ENCODE assay signal across 15 cellular contexts in genomic region chr17:82845163-82845807, GRCh38. TPM values are rescaled to one million over a fixed set of nuclear protein-coding genes. Genes with fewer than 3 reads are reported as not detected.
A peak's percentile ranks its signal among the peaks of the same experiment; 100 is the strongest.
DNase-seq lines count a peak whose midpoint lies in the region; ATAC-seq and TF ChIP-seq lines count a peak whose summit lies in the region.
"Had no signal": no experiment of that assay in that cellular context is flagged by ENCODE, and none has a peak within 500 bp of the region (broad histone marks: within the 10 kb centered on the region; RNA-seq: fewer than 3 reads in every experiment).

No MANE protein-coding gene starts in this region.

- no peaks in the 10 kb centered on the region for H3K9me3 Mint-ChIP-seq in activated CD4-positive, alpha-beta memory T cell treated with anti-CD3 and anti-CD28 coated beads, Interleukin-2, amount 10 ng/mL, durations not matched to agents 7 days and 5 days
- H3K9me3 Mint-ChIP-seq: activated naive CD4-positive, alpha-beta T cell treated with anti-CD3 and anti-CD28 coated beads, Interleukin-2, amount 50 U/mL, for 72 hours had no signal

- no peak overlapping the region for H4K5ac ChIP-seq in IMR-90 (ENCODE audit: low read depth, low read length)

- peak overlapping the region; percentile 3 for H2AK9ac ChIP-seq in IMR-90 (replicated peaks; ENCODE audit: low read depth, low read length, poor library complexity)

- no peak overlapping the region for H2BK20ac ChIP-seq in IMR-90 (ENCODE audit: low read depth, low read length)

- dilution Hi-C loops in IMR-90 (cut with HindIII; ENCODE audit: low sequenced_read_pairs, unreplicated experiment), result no loop called here

- H3K9me3 ChIP-seq in IMR-90 (ENCODE audit: control insufficient read depth, insufficient read depth, low read length), result no peaks in the 10 kb centered on the region
- H3K9me3 ChIP-seq in psoas muscle, result no peaks in the 10 kb centered on the region
- H3K9me3 ChIP-seq: neutrophil had no signal

- WGBS in IMR-90 (ENCODE audit: extremely low coverage in 2 of 2, insufficient read length in 1 of 2), 2 experiments, result 76% methylated on average over 18 of the region's 24 CpGs; no CpG with 5 or more reads in 1 of the 2 experiments
- WGBS in psoas muscle, 3 donors, result 66 to 74% (median 71%) methylated on average over 21 to 24 of the region's 24 CpGs

- H3K4ac ChIP-seq in IMR-90 (ENCODE audit: low read depth, low read length), result no peak overlapping the region

- DNase-seq in IMR-90 (no peak), dermis blood vessel endothelial cell (peak; percentile 93), left kidney (ENCODE audit: low read depth, low spot score) (peak; percentile 59), psoas muscle (peak; percentile 55 to 74), NCI-H1417 (lab: John Stamatoyannopoulos, UW) (no peak), NCI-H2171 (lab: John Stamatoyannopoulos, UW) (no peak), mesenteric fat pad (ENCODE audit: low spot score) (no peak)
- DNase-seq in activated CD4-positive, alpha-beta memory T cell treated with anti-CD3 and anti-CD28 coated beads, Interleukin-2, amount 10 ng/mL, durations not matched to agents 7 days and 5 days, result no peak
- DNase-seq: glutamatergic neuron; NCI-H1105 treated with DMSO at 0.1 percent for 48 hours; NCI-H524 treated with DMSO at 0.1 percent for 48 hours; stimulated activated CD4-positive, alpha-beta T cell treated with anti-CD3 and anti-CD28 coated beads, Interleukin-1b, Interleukin-23, amount 100 ng/mL, for 48 hours had no signal

- CTCF ChIA-PET in IMR-90 (lab: Yijun Ruan, JAX), result interaction anchor here (1.5 kb wide), 1 partner anchor 10 kb away, joined by 7 read pairs; no protein-coding TSS in a partner anchor
- CTCF ChIA-PET in activated CD4-positive, alpha-beta memory T cell treated with anti-CD3 and anti-CD28 coated beads, Interleukin-2, amount 10 ng/mL, durations not matched to agents 7 days and 5 days (lab: Charles Lee), result interaction anchor here (1.4 kb wide), 1 partner anchor 63 kb away, joined by 3 read pairs; no protein-coding TSS in a partner anchor

- no peak overlapping the region for H2BK120ac ChIP-seq in IMR-90 (ENCODE audit: low read depth, low read length)

- H3K9ac ChIP-seq in IMR-90 (ENCODE audit: low read depth, low read length), result no peak overlapping the region

- H3K9me1 ChIP-seq in IMR-90 (ENCODE audit: insufficient read depth, low read length), result peaks cover 3% of the 10 kb centered on the region; the same call in 1 of the 2 replicates

- H3K27ac ChIP-seq in IMR-90 (ENCODE audit: insufficient read depth, low read length), result no peak overlapping the region
- H3K27ac ChIP-seq in psoas muscle, result peak overlapping the region; percentile 16
- H3K27ac ChIP-seq: neutrophil had no signal

- no peaks in the 10 kb centered on the region; the same call in 1 of the 2 replicates for H4K20me1 ChIP-seq in IMR-90 (ENCODE audit: insufficient read depth, low read length)

- peaks cover 3% of the 10 kb centered on the region for H3K36me3 Mint-ChIP-seq in activated CD4-positive, alpha-beta memory T cell treated with anti-CD3 and anti-CD28 coated beads, Interleukin-2, amount 10 ng/mL, durations not matched to agents 7 days and 5 days (ENCODE audit: low read depth)

- no peak for TF ChIP-seq CTCF in IMR-90 (conservative IDR thresholded peaks at IDR 0.05; ENCODE audit: low read depth, low read length)
- no peak for TF ChIP-seq CTCF in psoas muscle (IDR thresholded peaks at IDR 0.05)

- no peak for TF ChIP-seq POLR2A in IMR-90 (IDR thresholded peaks at IDR 0.05; ENCODE audit: low read depth, low read length)

- no peak overlapping the region for H2AK5ac ChIP-seq in IMR-90 (ENCODE audit: low read depth, low read length)

- H2BK15ac ChIP-seq in IMR-90 (ENCODE audit: low read depth, low read length), result no peak overlapping the region

- H3K79me1 ChIP-seq in IMR-90 (ENCODE audit: low read depth in 1 of 2, low read length in 2 of 2), result peaks cover 0 to 14% of the 10 kb centered on the region in 2 experiments; a peak in 2 of 4 replicates

- no peak overlapping the region for H3K4me3 ChIP-seq in IMR-90 (ENCODE audit: insufficient read depth, low read depth, low read length)
- peak overlapping the region; percentile 51 for H3K4me3 ChIP-seq in psoas muscle

- H3K4me1 Mint-ChIP-seq in activated CD4-positive, alpha-beta memory T cell treated with anti-CD3 and anti-CD28 coated beads, Interleukin-2, amount 10 ng/mL, durations not matched to agents 7 days and 5 days, result peaks cover 14% of the 10 kb centered on the region

- no peak overlapping the region for H3K56ac ChIP-seq in IMR-90 (ENCODE audit: extremely low read depth, insufficient read depth, low read length)

- H3K27me3 Mint-ChIP-seq in activated CD4-positive, alpha-beta memory T cell treated with anti-CD3 and anti-CD28 coated beads, Interleukin-2, amount 10 ng/mL, durations not matched to agents 7 days and 5 days, result no peaks in the 10 kb centered on the region

- H3K14ac ChIP-seq in IMR-90 (replicated peaks; ENCODE audit: low read depth, low read length), result no peak overlapping the region

- H2AFZ ChIP-seq in IMR-90 (replicated peaks; ENCODE audit: low read length, poor library complexity), result no peak overlapping the region

- H3K27me3 ChIP-seq in IMR-90 (ENCODE audit: control insufficient read depth, insufficient read depth, low read length), result no peaks in the 10 kb centered on the region
- no peaks in the 10 kb centered on the region for H3K27me3 ChIP-seq in psoas muscle (ENCODE audit: insufficient read depth in 3 of 3, low read length in 2 of 3)
- H3K27me3 ChIP-seq: neutrophil had no signal

- intact Hi-C loops in IMR-90 (cut with micrococcal nuclease), result no loop called here
- intact Hi-C loops in psoas muscle (cut with DNase I), result loop anchor here in 1 of 2 donors (5.0 kb wide), 1 partner anchor 62 kb away; no protein-coding TSS in a partner anchor

- no peak overlapping the region for H3K18ac ChIP-seq in IMR-90 (ENCODE audit: low read depth, low read length)

- in situ Hi-C loops in IMR-90 (cut with MboI; ENCODE audit: low sequenced_read_pairs), result no loop called here

- TF ChIP-seq RAD21 in IMR-90 (IDR thresholded peaks at IDR 0.05; ENCODE audit: low read length), result no peak

- no peak overlapping the region for H3K4me3 Mint-ChIP-seq in activated CD4-positive, alpha-beta memory T cell treated with anti-CD3 and anti-CD28 coated beads, Interleukin-2, amount 10 ng/mL, durations not matched to agents 7 days and 5 days
- H3K4me3 Mint-ChIP-seq: IgD-negative memory B cell had no signal

- H3K36me3 ChIP-seq in IMR-90 (ENCODE audit: control insufficient read depth, insufficient read depth, low read length) (0 out of 2 replicates have a peak, but pooled peaks cover 3% of the 10 kb centered on the region), psoas muscle (ENCODE audit: insufficient read depth in 1 of 2, low read depth in 1 of 2) (no peaks in the 10 kb centered on the region)
- H3K36me3 ChIP-seq: neutrophil had no signal

- no peak overlapping the region for H4K91ac ChIP-seq in IMR-90 (ENCODE audit: insufficient read depth, low read depth, low read length)

- H3K4me1 ChIP-seq in IMR-90 (ENCODE audit: control insufficient read depth, insufficient read depth, low read length) (no peaks in the 10 kb centered on the region), psoas muscle (no peaks in the 10 kb centered on the region)

- H3K27ac Mint-ChIP-seq in activated CD4-positive, alpha-beta memory T cell treated with anti-CD3 and anti-CD28 coated beads, Interleukin-2, amount 10 ng/mL, durations not matched to agents 7 days and 5 days, result no peak overlapping the region
- H3K27ac Mint-ChIP-seq: IgD-negative memory B cell had no signal

- no peak overlapping the region for H3K4me2 ChIP-seq in IMR-90 (ENCODE audit: low read depth, low read length)

- no peak overlapping the region for H4K8ac ChIP-seq in IMR-90 (ENCODE audit: low read depth in 2 of 2, low read length in 2 of 2)

- BruUV-seq in IMR-90 (replicated peaks; lab: Mats Ljungman, UMichigan), result no TSS peak

- POLR2A ChIA-PET in IMR-90 (lab: Charles Lee; ENCODE audit: unreplicated experiment), result no interaction called here
- POLR2A ChIA-PET in activated CD4-positive, alpha-beta memory T cell treated with anti-CD3 and anti-CD28 coated beads, Interleukin-2, amount 10 ng/mL, durations not matched to agents 7 days and 5 days (lab: Charles Lee), result no interaction called here

- ATAC-seq in IMR-90 (ENCODE audit: low read depth) (no peak), psoas muscle (peak; percentile 47 to 54 (median 48))
- ATAC-seq: activated naive CD4-positive, alpha-beta T cell treated with anti-CD3 and anti-CD28 coated beads, Interleukin-2, amount 50 U/mL, for 72 hours had no signal

- no peak overlapping the region for H2BK5ac ChIP-seq in IMR-90 (ENCODE audit: low read depth, low read length, poor library complexity, severe bottlenecking)

- H3K23ac ChIP-seq in IMR-90 (ENCODE audit: low read depth, low read length), result no peak overlapping the region

TF ChIP-seq in IMR-90, 13 proteins besides CTCF, POLR2A, EP300 and RAD21:
- TF ChIP-seq FOS (IDR thresholded peaks at IDR 0.05; ENCODE audit: low read depth, low read length) (no peak), RCOR1 (IDR thresholded peaks at IDR 0.05; ENCODE audit: insufficient replicate concordance, low read length) (no peak)

RNA-seq across cellular contexts. Expression of gene ZNF750, which starts 5.5 kb away (rescaled TPM):
- not detected in 2 replicates for total RNA-seq in IMR-90 (2012; rRNA removed)
- polyA plus RNA-seq in IMR-90 (2012; rRNA removed), result not detected in 2 replicates
- not detected in 2 replicates for polyA plus RNA-seq in IMR-90 (2012; cell fraction: cytosol; rRNA removed)
- polyA plus RNA-seq in IMR-90 (2012; cell fraction: nucleus; rRNA removed; ENCODE audit: low replicate concordance), result 0.07 TPM in 1 of 2 replicates, not detected in the other
- total RNA-seq in dermis blood vessel endothelial cell, result 0.05 TPM in 1 of 2 replicates, not detected in the other
- total RNA-seq in psoas muscle, result 1 to 10 TPM in 3 of 4 donors, not detected in 1; 1.8 to 6.3 (median 2.7) TPM
- polyA plus RNA-seq in psoas muscle, result 1 to 10 TPM in 2 of 3 donors, under 1 TPM in 1; 0.79 to 5.1 (median 1.4) TPM
- total RNA-seq in activated CD4-positive, alpha-beta memory T cell treated with anti-CD3 and anti-CD28 coated beads, Interleukin-2, amount 10 ng/mL, durations not matched to agents 7 days and 5 days, result not detected
- 0.26 TPM for total RNA-seq in mesenteric fat pad
- total RNA-seq: activated naive CD4-positive, alpha-beta T cell treated with anti-CD3 and anti-CD28 coated beads, Interleukin-2, amount 50 U/mL, for 72 hours had no signal
- polyA plus RNA-seq: IgD-negative memory B cell had no signal

Comparison
In these comparisons a context has a peak if more than half of its experiments do, and no peak if none do; other contexts are left out.
1. DNase-seq: peak in dermis blood vessel endothelial cell (single experiment), left kidney (single experiment) and psoas muscle (2 of 2); none in IMR-90 (single experiment), activated CD4-positive, alpha-beta memory T cell treated with anti-CD3 and anti-CD28 coated beads, Interleukin-2, amount 10 ng/mL, durations not matched to agents 7 days and 5 days (single experiment), NCI-H1417 (0 of 3), NCI-H2171 (single experiment) and mesenteric fat pad (single experiment).